Comparison of ENCODE assay signal across 21 cellular contexts in genomic region chr4:86019906-86020305, GRCh38.
"Had no signal": no experiment of that assay in that cellular context is flagged by ENCODE, and none has a peak within 500 bp of the region (broad histone marks: within the 10 kb centered on the region; RNA-seq: fewer than 3 reads in every experiment).

No MANE protein-coding gene starts in this region.

- H3K27ac ChIP-seq: heart right ventricle, neural progenitor cell, pancreas, suprapubic skin, tibial artery, upper lobe of left lung, uterus had no signal

- H3K4me3 Mint-ChIP-seq: natural killer cell treated with Interleukin-12 subunit alpha and Interleukin-12 subunit beta and Interleukin-15 and Interleukin-18, amount 100 ng/mL, for 72 hours; neural progenitor cell; stimulated activated effector memory CD8-positive, alpha-beta T cell treated with anti-CD3 and anti-CD28 coated beads, Interleukin-12 subunit alpha, Interleukin-12 subunit beta, amount 100 ng/mL, for 72 hours had no signal

- H3K9ac ChIP-seq: neural progenitor cell had no signal

- H3K27me3 ChIP-seq: heart right ventricle, neural progenitor cell, pancreas, suprapubic skin, tibial artery, upper lobe of left lung, uterus had no signal

- H3K4me3 ChIP-seq: heart right ventricle, neural progenitor cell, pancreas, suprapubic skin, tibial artery, upper lobe of left lung, uterus had no signal

- H3K9me3 ChIP-seq: heart right ventricle, pancreas, suprapubic skin, tibial artery, upper lobe of left lung, uterus had no signal

- H3K27me3 Mint-ChIP-seq: natural killer cell treated with Interleukin-12 subunit alpha and Interleukin-12 subunit beta and Interleukin-15 and Interleukin-18, amount 100 ng/mL, for 72 hours; progenitor cell of endocrine pancreas had no signal

- H2AFZ ChIP-seq: neural progenitor cell had no signal

- H3K36me3 Mint-ChIP-seq: natural killer cell treated with Interleukin-12 subunit alpha and Interleukin-12 subunit beta and Interleukin-15 and Interleukin-18, amount 100 ng/mL, for 72 hours; stimulated activated effector memory CD8-positive, alpha-beta T cell treated with anti-CD3 and anti-CD28 coated beads, Interleukin-12 subunit alpha, Interleukin-12 subunit beta, amount 100 ng/mL, for 72 hours had no signal

- FAIRE-seq: frontal cortex, pancreas, small intestine had no signal

- DNase-seq: effector memory CD4-positive, alpha-beta T cell; erythroblast; heart right ventricle; hypothalamus; islet precursor cell; nucleus accumbens; pancreas; right cardiac atrium; small intestine; stimulated activated CD4-positive, alpha-beta T cell treated with anti-CD3 and anti-CD28 coated beads, Interleukin-2, amount 100 ng/mL, for 48 hours; stimulated activated naive CD8-positive, alpha-beta T cell treated with anti-CD3 and anti-CD28 coated beads, Interleukin-15, Interleukin-2, amounts not matched to agents 100 U/mL and 50 U/mL, for 24 hours; tibial artery; upper lobe of left lung; uterus had no signal

- H3K4me2 ChIP-seq: neural progenitor cell had no signal

- ATAC-seq: heart right ventricle; left lobe of liver; natural killer cell treated with Interleukin-12 subunit alpha and Interleukin-12 subunit beta and Interleukin-15 and Interleukin-18, amount 100 ng/mL, for 72 hours; pancreas; right cardiac atrium; stimulated activated effector memory CD8-positive, alpha-beta T cell treated with anti-CD3 and anti-CD28 coated beads, Interleukin-12 subunit alpha, Interleukin-12 subunit beta, amount 100 ng/mL, for 72 hours; stimulated activated naive CD8-positive, alpha-beta T cell treated with anti-CD3 and anti-CD28 coated beads, Interleukin-15, Interleukin-2, amounts not matched to agents 100 U/mL and 50 U/mL, for 24 hours had no signal

- H3K36me3 ChIP-seq: heart right ventricle, pancreas, suprapubic skin, tibial artery, upper lobe of left lung, uterus had no signal

- H3K4me1 Mint-ChIP-seq: neural progenitor cell; stimulated activated effector memory CD8-positive, alpha-beta T cell treated with anti-CD3 and anti-CD28 coated beads, Interleukin-12 subunit alpha, Interleukin-12 subunit beta, amount 100 ng/mL, for 72 hours had no signal

- H3K27ac Mint-ChIP-seq: natural killer cell treated with Interleukin-12 subunit alpha and Interleukin-12 subunit beta and Interleukin-15 and Interleukin-18, amount 100 ng/mL, for 72 hours; neural progenitor cell; progenitor cell of endocrine pancreas; stimulated activated effector memory CD8-positive, alpha-beta T cell treated with anti-CD3 and anti-CD28 coated beads, Interleukin-12 subunit alpha, Interleukin-12 subunit beta, amount 100 ng/mL, for 72 hours had no signal

- H3K9me3 Mint-ChIP-seq: natural killer cell treated with Interleukin-12 subunit alpha and Interleukin-12 subunit beta and Interleukin-15 and Interleukin-18, amount 100 ng/mL, for 72 hours; neural progenitor cell had no signal

- H3K4me1 ChIP-seq: neural progenitor cell, pancreas, suprapubic skin, upper lobe of left lung, uterus had no signal
